ENCODE assay signal across 2 cellular contexts in genomic region chr4:108272046-108272445, GRCh38.
TF ChIP-seq lines count a peak whose summit lies in the region.

No MANE protein-coding gene starts in this region.

TF ChIP-seq in IMR-90, 13 proteins besides CTCF, POLR2A, EP300 and RAD21 (continued from another document):
- TF ChIP-seq USF2 (IDR thresholded peaks at IDR 0.05; ENCODE audit: low read depth, low read length) (no peak), MAFK (IDR thresholded peaks at IDR 0.05; ENCODE audit: low read depth, low read length) (no peak), NFE2L2 (IDR thresholded peaks at IDR 0.05; ENCODE audit: low read depth, low read length) (no peak), MXI1 (IDR thresholded peaks at IDR 0.05; ENCODE audit: borderline replicate concordance, low read depth, low read length) (no peak), RCOR1 (IDR thresholded peaks at IDR 0.05; ENCODE audit: insufficient replicate concordance, low read length) (no peak), CEBPB (IDR thresholded peaks at IDR 0.05; ENCODE audit: low read depth, low read length) (no peak), CHD1 (IDR thresholded peaks at IDR 0.05; ENCODE audit: low read depth, low read length) (no peak), FOS (IDR thresholded peaks at IDR 0.05; ENCODE audit: low read depth, low read length) (no peak), ELK1 (IDR thresholded peaks at IDR 0.05; ENCODE audit: borderline replicate concordance, low read depth, low read length) (no peak)
TF ChIP-seq in IMR-90: peak in this region for 0.

TF ChIP-seq in SK-N-SH, 30 proteins besides CTCF, POLR2A, EP300 and RAD21 (continued from another document):
- TF ChIP-seq USF1 (IDR thresholded peaks at IDR 0.05; ENCODE audit: borderline replicate concordance, low read depth) (no peak), GABPA (IDR thresholded peaks at IDR 0.05; ENCODE audit: low read depth) (no peak), GATA2 (CRISPR knock-in tag; IDR thresholded peaks at IDR 0.05) (no peak), RXRA (IDR thresholded peaks at IDR 0.05; ENCODE audit: borderline replicate concordance, low read depth) (no peak), TAF1 (IDR thresholded peaks at IDR 0.05; ENCODE audit: borderline replicate concordance, low read depth, low read length) (no peak), ELF1 (IDR thresholded peaks at IDR 0.05) (no peak)
